ENCODE assay signal across 15 cellular contexts in genomic region chr15:69093127-69093526, GRCh38.
DNase-seq lines count a peak whose midpoint lies in the region; ATAC-seq and TF ChIP-seq lines count a peak whose summit lies in the region.
"Had no signal": no experiment of that assay in that cellular context is flagged by ENCODE, and none has a peak within 500 bp of the region (broad histone marks: within the 10 kb centered on the region; RNA-seq: fewer than 3 reads in every experiment).

No MANE protein-coding gene starts in this region.

- H3K27me3 ChIP-seq in lower lobe of right lung (ENCODE audit: low read depth): no peaks in the 10 kb centered on the region

- peaks cover 6% of the 10 kb centered on the region for H3K4me1 ChIP-seq in lower lobe of right lung
- H3K4me1 ChIP-seq: HAP-1 had no signal

- DNase-seq in ELF-1 (ENCODE audit: low read depth, low spot score): peak; percentile 67
- DNase-seq in OCI-M1 (lab: John Stamatoyannopoulos, UW): peak; percentile 47
- DNase-seq in dermis blood vessel endothelial cell: peak; percentile 82
- DNase-seq in lower lobe of right lung: no peak
- no peak for DNase-seq in NCI-H187 treated with DMSO at 0.1 percent for 48 hours (lab: John Stamatoyannopoulos, UW)
- no peak for DNase-seq in GM13976 (ENCODE audit: low spot score)
- DNase-seq in cerebellum (ENCODE audit: low spot score): no peak
- DNase-seq: activated CD8-positive, alpha-beta T cell treated with anti-CD3 and anti-CD28 coated beads, Interleukin-2, amount 10 ng/mL, durations not matched to agents 7 days and 5 days; GDM1; mammary epithelial cell; T-helper 17 cell had no signal

- TF ChIP-seq CTCF in lower lobe of right lung (IDR thresholded peaks at IDR 0.05) (no peak), GM13976 (IDR thresholded peaks at IDR 0.05; ENCODE audit: borderline replicate concordance, control extremely low read depth, extremely low read depth, insufficient read depth, missing control alignments) (no peak)

- intact Hi-C loops in lower lobe of right lung (cut with DNase I): no loop called here

- H3K36me3 ChIP-seq in lower lobe of right lung: no peaks in the 10 kb centered on the region
- H3K36me3 ChIP-seq: cardiac muscle cell, HAP-1 had no signal

- H3K4me3 ChIP-seq in lower lobe of right lung: no peak overlapping the region
- H3K4me3 ChIP-seq: cardiac muscle cell, HAP-1, skin epidermis had no signal

- peak; percentile 42 to 45 for ATAC-seq in lower lobe of right lung
- ATAC-seq in HG03159 (IDR thresholded peaks at IDR 0.05; ENCODE audit: unreplicated experiment): no peak
- ATAC-seq: activated CD8-positive, alpha-beta T cell treated with anti-CD3 and anti-CD28 coated beads, Interleukin-2, amount 10 ng/mL, durations not matched to agents 7 days and 5 days; T-helper 17 cell had no signal

- no peak overlapping the region for H3K27ac ChIP-seq in lower lobe of right lung
- H3K27ac ChIP-seq: cardiac muscle cell, skin epidermis had no signal

- in situ Hi-C loops in GM13976 (cut with MboI; ENCODE audit: low sequenced_read_pairs, unreplicated experiment): no loop called here

- no peaks in the 10 kb centered on the region for H3K9me3 ChIP-seq in lower lobe of right lung
- H3K9me3 ChIP-seq: HAP-1 had no signal

Comparison
In these comparisons a context has a peak if more than half of its experiments do, and no peak if none do; other contexts are left out.
1. DNase-seq: peak in ELF-1 (single experiment), OCI-M1 (single experiment) and dermis blood vessel endothelial cell (single experiment); none in lower lobe of right lung (single experiment), NCI-H187 treated with DMSO at 0.1 percent for 48 hours (single experiment), GM13976 (single experiment) and cerebellum (single experiment).